Comparison of ENCODE assay signal across 1 cellular context in the genomic region with DNA sequence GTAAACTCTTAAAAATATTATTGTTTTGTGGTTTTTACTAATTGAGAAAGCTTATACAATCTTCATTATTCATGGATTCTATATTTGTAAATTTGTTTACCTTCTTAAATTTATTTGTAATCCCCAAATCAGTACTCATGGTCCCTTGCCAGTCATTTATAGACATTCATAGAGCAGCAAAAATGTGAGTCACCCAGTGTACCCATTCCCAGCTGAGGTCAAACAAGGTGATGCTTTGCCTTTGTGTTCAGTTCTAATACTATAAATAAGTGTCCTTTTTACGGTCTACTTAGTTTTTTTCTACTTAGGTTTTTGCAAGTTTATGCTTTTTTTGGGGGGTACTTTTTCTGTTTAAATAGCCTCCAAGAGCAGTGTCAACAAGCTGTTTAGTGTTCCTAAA.
TF ChIP-seq lines count a peak whose summit lies in the region.

No MANE protein-coding gene starts in this region.

TF ChIP-seq in SK-N-SH treated with all-trans-retinoic acid at 6 μM for 48 hours, 23 proteins besides CTCF, POLR2A, EP300 and RAD21 (continued from another document):
- TF ChIP-seq, protein P1, sequence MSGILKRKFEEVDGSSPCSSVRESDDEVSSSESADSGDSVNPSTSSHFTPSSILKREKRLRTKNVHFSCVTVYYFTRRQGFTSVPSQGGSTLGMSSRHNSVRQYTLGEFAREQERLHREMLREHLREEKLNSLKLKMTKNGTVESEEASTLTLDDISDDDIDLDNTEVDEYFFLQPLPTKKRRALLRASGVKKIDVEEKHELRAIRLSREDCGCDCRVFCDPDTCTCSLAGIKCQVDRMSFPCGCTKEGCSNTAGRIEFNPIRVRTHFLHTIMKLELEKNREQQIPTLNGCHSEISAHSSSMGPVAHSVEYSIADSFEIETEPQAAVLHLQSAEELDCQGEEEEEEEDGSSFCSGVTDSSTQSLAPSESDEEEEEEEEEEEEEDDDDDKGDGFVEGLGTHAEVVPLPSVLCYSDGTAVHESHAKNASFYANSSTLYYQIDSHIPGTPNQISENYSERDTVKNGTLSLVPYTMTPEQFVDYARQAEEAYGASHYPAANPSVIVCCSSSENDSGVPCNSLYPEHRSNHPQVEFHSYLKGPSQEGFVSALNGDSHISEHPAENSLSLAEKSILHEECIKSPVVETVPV (CRISPR knock-in tag; IDR thresholded peaks at IDR 0.05): no peak
- TF ChIP-seq BACH2 (CRISPR knock-in tag; IDR thresholded peaks at IDR 0.05; ENCODE audit: borderline replicate concordance) (no peak), ZNF70 (CRISPR knock-in tag; IDR thresholded peaks at IDR 0.05) (no peak), RARB (CRISPR knock-in tag; IDR thresholded peaks at IDR 0.05) (no peak), ISL1 (CRISPR knock-in tag; IDR thresholded peaks at IDR 0.05) (no peak), PPARA (CRISPR knock-in tag; IDR thresholded peaks at IDR 0.05; ENCODE audit: borderline replicate concordance) (no peak), TOX (CRISPR knock-in tag; IDR thresholded peaks at IDR 0.05; ENCODE audit: borderline replicate concordance) (no peak), ESRRG (CRISPR knock-in tag; IDR thresholded peaks at IDR 0.05) (no peak), ZNF8 (CRISPR knock-in tag; IDR thresholded peaks at IDR 0.05) (no peak), CSDC2 (CRISPR knock-in tag; IDR thresholded peaks at IDR 0.05) (no peak), ZFP3 (CRISPR knock-in tag; IDR thresholded peaks at IDR 0.05) (no peak), ZC3H10 (CRISPR knock-in tag; IDR thresholded peaks at IDR 0.05) (no peak)
- TF ChIP-seq, protein P2, sequence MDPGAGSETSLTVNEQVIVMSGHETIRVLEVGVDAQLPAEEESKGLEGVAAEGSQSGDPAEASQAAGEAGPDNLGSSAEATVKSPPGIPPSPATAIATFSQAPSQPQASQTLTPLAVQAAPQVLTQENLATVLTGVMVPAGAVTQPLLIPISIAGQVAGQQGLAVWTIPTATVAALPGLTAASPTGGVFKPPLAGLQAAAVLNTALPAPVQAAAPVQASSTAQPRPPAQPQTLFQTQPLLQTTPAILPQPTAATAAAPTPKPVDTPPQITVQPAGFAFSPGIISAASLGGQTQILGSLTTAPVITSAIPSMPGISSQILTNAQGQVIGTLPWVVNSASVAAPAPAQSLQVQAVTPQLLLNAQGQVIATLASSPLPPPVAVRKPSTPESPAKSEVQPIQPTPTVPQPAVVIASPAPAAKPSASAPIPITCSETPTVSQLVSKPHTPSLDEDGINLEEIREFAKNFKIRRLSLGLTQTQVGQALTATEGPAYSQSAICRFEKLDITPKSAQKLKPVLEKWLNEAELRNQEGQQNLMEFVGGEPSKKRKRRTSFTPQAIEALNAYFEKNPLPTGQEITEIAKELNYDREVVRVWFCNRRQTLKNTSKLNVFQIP (CRISPR knock-in tag; IDR thresholded peaks at IDR 0.05; ENCODE audit: borderline replicate concordance, low read depth): no peak
